Comparison of ENCODE assay signal across 34 cellular contexts in the genomic region with DNA sequence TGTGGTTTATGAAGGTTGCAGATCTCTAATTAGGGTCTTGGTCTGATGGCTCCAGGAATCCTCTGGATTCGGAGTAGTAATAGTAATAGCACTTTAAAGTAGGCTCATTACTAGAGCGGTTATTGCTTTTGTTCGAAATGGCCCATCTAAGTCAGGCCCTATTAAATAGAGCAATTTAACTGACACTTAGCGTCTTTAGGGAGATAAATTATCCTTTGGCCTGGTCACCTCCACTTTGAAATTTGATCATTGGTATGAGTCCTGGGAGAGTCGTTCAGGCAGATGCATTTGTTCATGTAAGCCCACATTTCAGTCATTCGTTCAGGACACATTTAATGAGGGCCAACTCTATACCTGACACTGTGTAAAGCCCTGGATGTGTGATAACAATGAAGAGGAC.
"Had no signal": no experiment of that assay in that cellular context is flagged by ENCODE, and none has a peak within 500 bp of the region (broad histone marks: within the 10 kb centered on the region; RNA-seq: fewer than 3 reads in every experiment).

No MANE protein-coding gene starts in this region.

- DNase-seq: activated CD4-positive, alpha-beta T cell treated with anti-CD3 and anti-CD28 coated beads for 48 hours; activated CD4-positive, alpha-beta T cell treated with anti-CD3 and anti-CD28 coated beads, Interleukin-2, amount 50 U/mL, for 48 hours; activated CD8-positive, alpha-beta memory T cell treated with anti-CD3 and anti-CD28 coated beads for 24 hours; activated effector memory CD4-positive, alpha-beta T cell treated with anti-CD3 and anti-CD28 coated beads, Interleukin-2, amount 50 U/mL, for 16 hours; activated naive CD4-positive, alpha-beta T cell treated with anti-CD3 and anti-CD28 coated beads for 36 hours; activated naive CD8-positive, alpha-beta T cell treated with anti-CD3 and anti-CD28 coated beads, Interleukin-2, amount 10 ng/mL, durations not matched to agents 7 days and 5 days; dermis blood vessel endothelial cell; effector CD4-positive, alpha-beta T cell; foreskin melanocyte; heart right ventricle; kidney glomerular epithelial cell; left lung; lower lobe of right lung; mesendoderm; natural killer cell; ovary; retina; stimulated activated CD4-positive, alpha-beta T cell treated with anti-CD3 and anti-CD28 coated beads, Interleukin-12 subunit alpha, Interleukin-12 subunit beta, amount 100 ng/mL, for 4 hours; stimulated activated CD4-positive, alpha-beta T cell treated with anti-CD3 and anti-CD28 coated beads, Interleukin-4, amount 100 ng/mL, for 1 hour; T-helper 17 cell; T1000; thyroid gland; upper lobe of left lung; WERI-Rb-1 had no signal

- H3K9me3 Mint-ChIP-seq: activated naive CD4-positive, alpha-beta T cell treated with anti-CD3 and anti-CD28 coated beads for 36 hours; central memory CD8-positive, alpha-beta T cell; natural killer cell; stimulated activated effector memory CD8-positive, alpha-beta T cell treated with anti-CD3 and anti-CD28 coated beads, Interleukin-12 subunit alpha, Interleukin-12 subunit beta, amount 100 ng/mL, for 72 hours had no signal

- ATAC-seq: activated CD4-positive, CD25-positive, alpha-beta regulatory T cell treated with anti-CD3 and anti-CD28 coated beads, Interleukin-2, amount 50 U/mL, for 24 hours; heart right ventricle; left lung; lower lobe of right lung; natural killer cell; sciatic nerve; stimulated activated effector memory CD8-positive, alpha-beta T cell treated with anti-CD3 and anti-CD28 coated beads, Interleukin-12 subunit alpha, Interleukin-12 subunit beta, amount 100 ng/mL, for 72 hours; T-helper 17 cell had no signal

- H3K4me3 Mint-ChIP-seq: activated naive CD4-positive, alpha-beta T cell treated with anti-CD3 and anti-CD28 coated beads for 36 hours; activated naive CD8-positive, alpha-beta T cell treated with anti-CD3 and anti-CD28 coated beads, Interleukin-2, amount 10 ng/mL, durations not matched to agents 7 days and 5 days; central memory CD8-positive, alpha-beta T cell; natural killer cell; stimulated activated effector memory CD8-positive, alpha-beta T cell treated with anti-CD3 and anti-CD28 coated beads, Interleukin-12 subunit alpha, Interleukin-12 subunit beta, amount 100 ng/mL, for 72 hours; stimulated activated naive CD8-positive, alpha-beta T cell treated with anti-CD3 and anti-CD28 coated beads, Interleukin-15, Interleukin-2, amounts not matched to agents 100 ng/mL and 50 ng/mL, for 24 hours; T-helper 17 cell had no signal

- H3K36me3 ChIP-seq: esophagus muscularis mucosa, heart right ventricle, left lung, lower lobe of right lung, neutrophil, ovary, prostate gland, thyroid gland, upper lobe of left lung, vagina had no signal

- H3K4me3 ChIP-seq: esophagus muscularis mucosa, heart right ventricle, left lung, lower lobe of right lung, ovary, prostate gland, skin epidermis, thyroid gland, upper lobe of left lung, vagina had no signal

- H3K27me3 ChIP-seq: esophagus muscularis mucosa, heart right ventricle, left lung, neutrophil, ovary, thyroid gland, upper lobe of left lung, vagina had no signal

- H3K4me1 ChIP-seq: esophagus muscularis mucosa, lower lobe of right lung, prostate gland, thyroid gland had no signal

- H3K27ac ChIP-seq: esophagus muscularis mucosa, heart right ventricle, left lung, lower lobe of right lung, neutrophil, ovary, prostate gland, skin epidermis, thyroid gland, upper lobe of left lung, vagina, WERI-Rb-1 had no signal

- H3K9me3 ChIP-seq: left lung, lower lobe of right lung, neutrophil, ovary, prostate gland, thyroid gland, upper lobe of left lung had no signal

- H3K4me1 Mint-ChIP-seq: central memory CD8-positive, alpha-beta T cell; natural killer cell; stimulated activated effector memory CD8-positive, alpha-beta T cell treated with anti-CD3 and anti-CD28 coated beads, Interleukin-12 subunit alpha, Interleukin-12 subunit beta, amount 100 ng/mL, for 72 hours; T-helper 17 cell had no signal

- H3K36me3 Mint-ChIP-seq: natural killer cell; stimulated activated effector memory CD8-positive, alpha-beta T cell treated with anti-CD3 and anti-CD28 coated beads, Interleukin-12 subunit alpha, Interleukin-12 subunit beta, amount 100 ng/mL, for 72 hours had no signal

- H3K27ac Mint-ChIP-seq: activated naive CD4-positive, alpha-beta T cell treated with anti-CD3 and anti-CD28 coated beads for 36 hours; activated naive CD8-positive, alpha-beta T cell treated with anti-CD3 and anti-CD28 coated beads, Interleukin-2, amount 10 ng/mL, durations not matched to agents 7 days and 5 days; natural killer cell; stimulated activated effector memory CD8-positive, alpha-beta T cell treated with anti-CD3 and anti-CD28 coated beads, Interleukin-12 subunit alpha, Interleukin-12 subunit beta, amount 100 ng/mL, for 72 hours; stimulated activated naive CD8-positive, alpha-beta T cell treated with anti-CD3 and anti-CD28 coated beads, Interleukin-15, Interleukin-2, amounts not matched to agents 100 ng/mL and 50 ng/mL, for 24 hours; T-helper 17 cell had no signal
